Comparison of ENCODE assay signal across 1 cellular context in genomic region chr14:77457522-77458248, GRCh38.
TF ChIP-seq lines count a peak whose summit lies in the region.

AHSA1 (plus strand) TSS chr14:77458093; CDS start chr14:77458190, 97 bp downstream.
VIPAS39 (minus strand) TSS chr14:77457601; CDS start chr14:77454102, 3,499 bp downstream.

TF ChIP-seq in HEK293, 187 proteins besides CTCF, POLR2A, EP300 and RAD21 (continued from another document and continues in another):
- no peak for TF ChIP-seq ZNF704 (tag by site-specific recombination; IDR thresholded peaks at IDR 0.05)
- TF ChIP-seq ZNF501 (tag by site-specific recombination; IDR thresholded peaks at IDR 0.05): peak; percentile 66; the same call in 1 of the 2 replicates
- TF ChIP-seq ZNF366 (tag by site-specific recombination; conservative IDR thresholded peaks at IDR 0.05): peak; percentile 70
- no peak for TF ChIP-seq ZSCAN23 (tag by site-specific recombination; IDR thresholded peaks at IDR 0.05)
- 0 out of 2 replicates have a peak, but pooled peaks have one; percentile 19 for TF ChIP-seq YY2 (tag by site-specific recombination; IDR thresholded peaks at IDR 0.05)
- TF ChIP-seq ZXDB (tag by site-specific recombination; IDR thresholded peaks at IDR 0.05): peak; percentile 88
- no peak for TF ChIP-seq ZNF112 (tag by site-specific recombination; IDR thresholded peaks at IDR 0.05)
- no peak for TF ChIP-seq ZNF473 (tag by site-specific recombination; IDR thresholded peaks at IDR 0.05)
- TF ChIP-seq ZFP37 (tag by site-specific recombination; IDR thresholded peaks at IDR 0.05): 0 out of 2 replicates have a peak, but pooled peaks have one; percentile 41
- peak; percentile 47 for TF ChIP-seq ZNF398 (tag by site-specific recombination; IDR thresholded peaks at IDR 0.05)
- TF ChIP-seq KLF7 (tag by site-specific recombination; IDR thresholded peaks at IDR 0.05; ENCODE audit: borderline replicate concordance): peak; percentile 83
- TF ChIP-seq ZNF660 (tag by site-specific recombination; IDR thresholded peaks at IDR 0.05): peak; percentile 27
- peak; percentile 32; the same call in 1 of the 2 replicates for TF ChIP-seq KLF9 (tag by site-specific recombination; IDR thresholded peaks at IDR 0.05; ENCODE audit: low read depth)
- TF ChIP-seq ZBTB11 (tag by site-specific recombination; conservative IDR thresholded peaks at IDR 0.05; ENCODE audit: low read depth): peak; percentile 97
- no peak for TF ChIP-seq BCL6B (tag by site-specific recombination; IDR thresholded peaks at IDR 0.05)
- no peak for TF ChIP-seq ZFP3 (tag by site-specific recombination; IDR thresholded peaks at IDR 0.05; ENCODE audit: low read depth)
- TF ChIP-seq OSR2 (tag by site-specific recombination; IDR thresholded peaks at IDR 0.05): no peak
- TF ChIP-seq KLF10 (tag by site-specific recombination; IDR thresholded peaks at IDR 0.05): no peak
- no peak for TF ChIP-seq ZNF776 (tag by site-specific recombination; IDR thresholded peaks at IDR 0.05; ENCODE audit: borderline replicate concordance)
- no peak for TF ChIP-seq PRDM6 (tag by site-specific recombination; IDR thresholded peaks at IDR 0.05)
- TF ChIP-seq SCRT1 (tag by site-specific recombination; IDR thresholded peaks at IDR 0.05; ENCODE audit: borderline replicate concordance): no peak
- no peak for TF ChIP-seq PRDM1 (tag by site-specific recombination; IDR thresholded peaks at IDR 0.05)
- no peak for TF ChIP-seq ZNF426 (tag by site-specific recombination; IDR thresholded peaks at IDR 0.05)
- TF ChIP-seq GLIS2 (tag by site-specific recombination; IDR thresholded peaks at IDR 0.05): peak; percentile 74
- TF ChIP-seq ZNF600 (tag by site-specific recombination; IDR thresholded peaks at IDR 0.05): 0 out of 2 replicates have a peak, but pooled peaks have one; percentile 6
- TF ChIP-seq OVOL3 (tag by site-specific recombination; IDR thresholded peaks at IDR 0.05): 0 out of 2 replicates have a peak, but pooled peaks have one; percentile 42
- TF ChIP-seq ZNF335 (tag by site-specific recombination; conservative IDR thresholded peaks at IDR 0.05): peak; percentile 100
- peak; percentile 98 for TF ChIP-seq ZNF76 (tag by site-specific recombination; IDR thresholded peaks at IDR 0.05; ENCODE audit: borderline replicate concordance, low read depth)
- no peak for TF ChIP-seq ZNF555 (tag by site-specific recombination; conservative IDR thresholded peaks at IDR 0.05)
- TF ChIP-seq ZNF707 (tag by site-specific recombination; IDR thresholded peaks at IDR 0.05): no peak
- TF ChIP-seq ZNF529 (tag by site-specific recombination; IDR thresholded peaks at IDR 0.05; ENCODE audit: insufficient replicate concordance): no peak
- peak; percentile 97 for TF ChIP-seq SP3 (tag by site-specific recombination; IDR thresholded peaks at IDR 0.05)
- peak; percentile 90 for TF ChIP-seq SP2 (tag by site-specific recombination; IDR thresholded peaks at IDR 0.05)
- TF ChIP-seq ZNF513 (tag by site-specific recombination; IDR thresholded peaks at IDR 0.05): no peak
- TF ChIP-seq ZNF629 (tag by site-specific recombination; IDR thresholded peaks at IDR 0.05): no peak; the same call in none of the 2 replicates
- no peak for TF ChIP-seq ZNF449 (tag by site-specific recombination; IDR thresholded peaks at IDR 0.05)
- no peak for TF ChIP-seq ZNF114 (tag by site-specific recombination; IDR thresholded peaks at IDR 0.05)
- no peak for TF ChIP-seq ZNF677 (tag by site-specific recombination; IDR thresholded peaks at IDR 0.05)
- TF ChIP-seq ZNF518A (tag by site-specific recombination; conservative IDR thresholded peaks at IDR 0.05; ENCODE audit: low read depth): peak; percentile 78
- 0 out of 2 replicates have a peak, but pooled peaks have one; percentile 45 for TF ChIP-seq PBX3 (CRISPR knock-in tag; IDR thresholded peaks at IDR 0.05)
- no peak for TF ChIP-seq ZNF146 (tag by site-specific recombination; IDR thresholded peaks at IDR 0.05)
- peak; percentile 100 for TF ChIP-seq HOXD13 (CRISPR knock-in tag; IDR thresholded peaks at IDR 0.05; ENCODE audit: borderline replicate concordance)
- no peak for TF ChIP-seq YY1 (tag by site-specific recombination; IDR thresholded peaks at IDR 0.05)
